Comparison of ENCODE assay signal across 10 cellular contexts in the genomic region with DNA sequence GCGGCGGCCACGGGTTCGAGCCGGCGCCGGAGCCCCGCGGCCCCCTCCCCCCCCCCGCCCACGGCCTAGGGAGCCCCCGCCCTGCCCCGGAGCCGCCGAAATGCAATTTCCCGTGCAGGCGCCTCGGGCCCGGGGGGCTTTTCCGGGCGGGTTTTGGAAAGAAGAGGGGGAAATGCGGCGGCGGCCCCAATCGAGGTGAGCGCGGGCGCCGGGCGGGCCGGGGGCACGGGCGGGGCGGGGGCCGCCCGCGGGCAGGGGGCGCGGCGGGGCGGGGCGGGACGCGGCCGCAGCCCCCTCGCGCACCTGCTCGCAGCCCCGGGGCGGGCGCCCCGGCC. TPM values are rescaled to one million over a fixed set of nuclear protein-coding genes. Genes with fewer than 3 reads are reported as not detected.
A peak's percentile ranks its signal among the peaks of the same experiment; 100 is the strongest.
DNase-seq lines count a peak whose midpoint lies in the region; TF ChIP-seq lines count a peak whose summit lies in the region.
"Had no signal": no experiment of that assay in that cellular context is flagged by ENCODE, and none has a peak within 500 bp of the region (broad histone marks: within the 10 kb centered on the region; RNA-seq: fewer than 3 reads in every experiment).

No MANE protein-coding gene starts in this region.

- H3K27me3 ChIP-seq in Caco-2 (replicated peaks; ENCODE audit: control insufficient read depth, insufficient read depth, low read length) (no peaks in the 10 kb centered on the region), OCI-LY1 (ENCODE audit: insufficient read depth, low read length) (peaks cover 11% of the 10 kb centered on the region; the same call in 1 of the 2 replicates)

- no peaks in the 10 kb centered on the region for H4K20me1 ChIP-seq in OCI-LY1 (ENCODE audit: insufficient read depth, low read length)

- no peak overlapping the region for H3K27ac ChIP-seq in OCI-LY1 (ENCODE audit: low read depth, low read length, poor library complexity, severe bottlenecking)

- peak overlapping the region; percentile 68 for H3K4me3 Mint-ChIP-seq in Caco-2 (ENCODE audit: unreplicated experiment)

- TF ChIP-seq CTCF in Caco-2 (IDR thresholded peaks at IDR 0.05; ENCODE audit: insufficient read depth in 1 of 2, low read depth in 1 of 2, low read length in 1 of 2, severe bottlenecking in 1 of 2, unreplicated experiment in 1 of 2) (no peak), OCI-LY1 (IDR thresholded peaks at IDR 0.05; ENCODE audit: low read length) (no peak), epithelial cell of esophagus (IDR thresholded peaks at IDR 0.05; ENCODE audit: insufficient read depth, low read depth, low read length, missing control alignments) (no peak), retinal pigment epithelial cell (conservative IDR thresholded peaks at IDR 0.05; ENCODE audit: low read depth, low read length) (no peak)

- H3K27me3 Mint-ChIP-seq in Caco-2 (ENCODE audit: insufficient read depth, unreplicated experiment), result peaks cover 6% of the 10 kb centered on the region

- H2AFZ ChIP-seq in OCI-LY1 (ENCODE audit: low read length), result no peak overlapping the region

- CTCF ChIA-PET in Caco-2 (lab: Charles Lee), result interaction anchor here (0.6 to 0.7 kb wide), 2 partner anchors 14 to 607 kb away, joined by 3 to 4 read pairs; no protein-coding TSS in a partner anchor

- no peak overlapping the region for H3K9ac ChIP-seq in OCI-LY1 (ENCODE audit: low read length)

- no peaks in the 10 kb centered on the region for H3K9me3 Mint-ChIP-seq in Caco-2 (ENCODE audit: unreplicated experiment)

- no peaks in the 10 kb centered on the region for H3K9me2 ChIP-seq in OCI-LY1 (ENCODE audit: low read depth, low read length)

- H3K36me3 ChIP-seq in Caco-2 (ENCODE audit: control insufficient read depth, insufficient read depth, low read length), result no peaks in the 10 kb centered on the region
- no peaks in the 10 kb centered on the region for H3K36me3 ChIP-seq in OCI-LY1 (ENCODE audit: insufficient read depth, low read length)

- intact Hi-C loops in Caco-2 (cut with micrococcal nuclease; ENCODE audit: unreplicated experiment), result no loop called here

- H3K9me3 ChIP-seq in Caco-2 (no peaks in the 10 kb centered on the region), OCI-LY1 (ENCODE audit: low read length) (no peaks in the 10 kb centered on the region)

- no peak overlapping the region for H3K27ac Mint-ChIP-seq in Caco-2 (ENCODE audit: unreplicated experiment)

- H3K36me3 Mint-ChIP-seq in Caco-2 (ENCODE audit: insufficient read depth, unreplicated experiment), result peaks cover 8% of the 10 kb centered on the region

- peak overlapping the region; percentile 62 for H3K4me2 ChIP-seq in OCI-LY1 (ENCODE audit: low read length)

- no peaks in the 10 kb centered on the region for H3K79me2 ChIP-seq in OCI-LY1 (ENCODE audit: insufficient read depth, low read length)

- H3K4me3 ChIP-seq in Caco-2 (ENCODE audit: low read depth, low read length), result peak overlapping the region; percentile 60
- peak overlapping the region; percentile 52 for H3K4me3 ChIP-seq in OCI-LY1 (ENCODE audit: low read depth, low read length, poor library complexity, severe bottlenecking)
- peak overlapping the region; percentile 39 for H3K4me3 ChIP-seq in epithelial cell of esophagus (ENCODE audit: low read length)
- peak overlapping the region; percentile 64 for H3K4me3 ChIP-seq in retinal pigment epithelial cell (ENCODE audit: low read length)

- POLR2A ChIA-PET in Caco-2 (lab: Charles Lee), result interaction anchor here (0.6 kb wide), 1 partner anchor 155 kb away, joined by 3 read pairs; no protein-coding TSS in a partner anchor

- peaks cover 17% of the 10 kb centered on the region for H3K4me1 Mint-ChIP-seq in Caco-2 (ENCODE audit: low read depth, unreplicated experiment)

- DNase-seq in Caco-2, result no peak
- DNase-seq in epithelial cell of esophagus (ENCODE audit: low read depth), result no peak
- DNase-seq in retinal pigment epithelial cell (ENCODE audit: low read depth), result no peak
- no peak for DNase-seq in DMS79 treated with DMSO at 0.1 percent for 48 hours (lab: John Stamatoyannopoulos, UW)
- no peak for DNase-seq in UCSD-AML1 (lab: John Stamatoyannopoulos, UW; ENCODE audit: unreplicated experiment)
- DNase-seq in NCI-H1436 (lab: John Stamatoyannopoulos, UW), result no peak
- no peak for DNase-seq in NCI-H2029 (lab: John Stamatoyannopoulos, UW)
- DNase-seq: activated effector memory CD4-positive, alpha-beta T cell treated with Interleukin-2 at 50 U/mL for 16 hours; NCI-H187 had no signal

- BruUV-seq in Caco-2 (replicated peaks; lab: Mats Ljungman, UMichigan), result no TSS peak

- H3F3A ChIP-seq in OCI-LY1 (ENCODE audit: insufficient read depth, low read length), result no peaks in the 10 kb centered on the region

- H3K4me1 ChIP-seq in Caco-2 (peaks cover 13% of the 10 kb centered on the region), OCI-LY1 (ENCODE audit: insufficient read depth, low read length, severe bottlenecking) (peaks cover 6% of the 10 kb centered on the region)

RNA-seq across cellular contexts. Expression of gene NANOS3, which starts 11.7 kb away (rescaled TPM):
- total RNA-seq in Caco-2 (2022), result not detected in 2 replicates

RNA-seq across cellular contexts. Expression of gene BRME1, which starts 40.7 kb away (rescaled TPM):
- 17.3 and 17.4 TPM in 2 replicates for total RNA-seq in Caco-2 (2022)

RNA-seq across cellular contexts. Expression of gene CC2D1A, which starts 40.8 kb away (rescaled TPM):
- 48.2 and 49.4 TPM in 2 replicates for total RNA-seq in Caco-2 (2022)
